In the genomic region with DNA sequence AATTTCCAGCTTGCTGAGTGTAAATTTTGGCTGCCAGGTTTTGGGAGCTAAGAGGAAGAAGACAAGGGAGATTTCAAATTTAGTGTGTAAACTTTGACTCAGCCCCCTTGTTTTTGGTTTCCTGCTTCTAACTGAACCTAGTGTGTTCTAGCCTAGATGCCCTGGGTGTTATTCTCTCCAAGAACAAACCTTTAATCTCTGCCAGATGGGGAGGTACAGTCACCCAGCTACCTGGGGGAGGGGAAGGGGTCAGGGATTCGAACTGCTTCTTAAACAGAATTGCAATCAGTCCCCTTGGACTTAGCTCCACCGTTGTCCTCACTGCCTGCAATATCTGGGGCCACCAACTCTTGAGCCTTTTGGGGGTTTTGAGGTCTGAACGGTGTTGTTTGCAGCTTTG, we compare ENCODE assay signal across 23 cellular contexts.
"Had no signal": no experiment of that assay in that cellular context is flagged by ENCODE, and none has a peak within 500 bp of the region (broad histone marks: within the 10 kb centered on the region; RNA-seq: fewer than 3 reads in every experiment).

No MANE protein-coding gene starts in this region.

- H3K27ac Mint-ChIP-seq: naive B cell had no signal

- H3K9me3 ChIP-seq: colonic mucosa, prostate gland, sigmoid colon, stomach, thoracic aorta had no signal

- H3K4me3 Mint-ChIP-seq: naive B cell, nephron had no signal

- H3K36me3 ChIP-seq: colonic mucosa, prostate gland, sigmoid colon, stomach, thoracic aorta had no signal

- ATAC-seq: foreskin keratinocyte, left colon, left ventricle myocardium superior had no signal

- H3K4me3 ChIP-seq: colonic mucosa, hepatocyte, lung, prostate gland, sigmoid colon, skin epidermis, stomach, thoracic aorta had no signal

- H3K4me1 Mint-ChIP-seq: naive B cell had no signal

- H3K27ac ChIP-seq: colonic mucosa, foreskin keratinocyte, hepatocyte, parathyroid adenoma, prostate gland, sigmoid colon, skin epidermis, stomach, thoracic aorta had no signal

- H3K4me1 ChIP-seq: colonic mucosa, foreskin keratinocyte, parathyroid adenoma, prostate gland had no signal

- H3K27me3 ChIP-seq: foreskin keratinocyte, hepatocyte, sigmoid colon, stomach had no signal

- DNase-seq: colonic mucosa; dermis blood vessel endothelial cell; erythroblast; foreskin keratinocyte; head of caudate nucleus; left colon; left ventricle myocardium superior; mesenchymal stem cell; naive B cell; retina; sigmoid colon; stimulated activated CD4-positive, alpha-beta T cell treated with anti-CD3 and anti-CD28 coated beads, Interleukin-12 subunit alpha, Interleukin-12 subunit beta, amount 100 ng/mL, for 4 hours; stimulated activated naive CD4-positive, alpha-beta T cell; stomach; substantia nigra; trophoblast cell had no signal

- H3K79me2 ChIP-seq: parathyroid adenoma had no signal

- H2AFZ ChIP-seq: hepatocyte, parathyroid adenoma had no signal

- H3K4me2 ChIP-seq: hepatocyte had no signal

- H3K36me3 Mint-ChIP-seq: naive B cell had no signal
